Comparison of ENCODE assay signal across 27 cellular contexts in genomic region chr21:42386034-42386591, GRCh38. TPM values are rescaled to one million over a fixed set of nuclear protein-coding genes. Genes with fewer than 3 reads are reported as not detected.
DNase-seq lines count a peak whose midpoint lies in the region; ATAC-seq and TF ChIP-seq lines count a peak whose summit lies in the region.
"Had no signal": no experiment of that assay in that cellular context is flagged by ENCODE, and none has a peak within 500 bp of the region (broad histone marks: within the 10 kb centered on the region; RNA-seq: fewer than 3 reads in every experiment).

No MANE protein-coding gene starts in this region.

- peaks cover 31% of the 10 kb centered on the region for H3K4me1 Mint-ChIP-seq in WTC11
- peaks cover 67% of the 10 kb centered on the region for H3K4me1 Mint-ChIP-seq in activated CD4-positive, alpha-beta memory T cell treated with anti-CD3 and anti-CD28 coated beads, Interleukin-2, amount 10 ng/mL, durations not matched to agents 7 days and 5 days

- peaks cover 3% of the 10 kb centered on the region for H3K27me3 Mint-ChIP-seq in WTC11 (ENCODE audit: low read depth)
- no peaks in the 10 kb centered on the region for H3K27me3 Mint-ChIP-seq in activated CD4-positive, alpha-beta memory T cell treated with anti-CD3 and anti-CD28 coated beads, Interleukin-2, amount 10 ng/mL, durations not matched to agents 7 days and 5 days
- H3K27me3 Mint-ChIP-seq: CD4-positive, alpha-beta T cell had no signal

- no peak for TF ChIP-seq RAD21 in SK-N-SH (IDR thresholded peaks at IDR 0.05; ENCODE audit: low read length)

- H3K27ac Mint-ChIP-seq in WTC11: no peak overlapping the region
- H3K27ac Mint-ChIP-seq in activated CD4-positive, alpha-beta memory T cell treated with anti-CD3 and anti-CD28 coated beads, Interleukin-2, amount 10 ng/mL, durations not matched to agents 7 days and 5 days: no peak overlapping the region

- H3K36me3 Mint-ChIP-seq in WTC11: peaks cover 5% of the 10 kb centered on the region; the same call in 1 of the 2 replicates
- peaks cover 75% of the 10 kb centered on the region for H3K36me3 Mint-ChIP-seq in activated CD4-positive, alpha-beta memory T cell treated with anti-CD3 and anti-CD28 coated beads, Interleukin-2, amount 10 ng/mL, durations not matched to agents 7 days and 5 days (ENCODE audit: low read depth)

- no peak overlapping the region for H3K9ac ChIP-seq in SK-N-SH

- no peaks in the 10 kb centered on the region for H3K9me3 ChIP-seq in neutrophil
- no peaks in the 10 kb centered on the region for H3K9me3 ChIP-seq in transverse colon
- no peaks in the 10 kb centered on the region for H3K9me3 ChIP-seq in SK-N-SH
- H3K9me3 ChIP-seq: Caco-2 had no signal

- ATAC-seq in WTC11 (no peak), left lobe of liver (peak; percentile 66)
- ATAC-seq: GM12878, SK-N-SH treated with all-trans-retinoic acid at 6 μM for 48 hours had no signal

- H3K27ac ChIP-seq in neutrophil (peak overlapping the region; percentile 67), transverse colon (peak overlapping the region in 3 of 4 donors; percentile 31 to 56 (median 55)), SK-N-SH (ENCODE audit: low read depth in 2 of 2, low read length in 1 of 2) (no peak overlapping the region)
- H3K27ac ChIP-seq: HL-60 had no signal

- no peak overlapping the region for H3K4me3 Mint-ChIP-seq in WTC11
- no peak overlapping the region for H3K4me3 Mint-ChIP-seq in activated CD4-positive, alpha-beta memory T cell treated with anti-CD3 and anti-CD28 coated beads, Interleukin-2, amount 10 ng/mL, durations not matched to agents 7 days and 5 days
- H3K4me3 Mint-ChIP-seq: CD4-positive, alpha-beta T cell had no signal

- H3K4me3 ChIP-seq in neutrophil (ENCODE audit: low read depth in 1 of 2, low read length in 1 of 2): no peak overlapping the region
- no peak overlapping the region for H3K4me3 ChIP-seq in transverse colon
- no peak overlapping the region for H3K4me3 ChIP-seq in SK-N-SH (ENCODE audit: low read depth in 2 of 2, low read length in 1 of 2)
- H3K4me3 ChIP-seq: GM12878 had no signal

- POLR2A ChIA-PET in WTC11 (lab: Charles Lee) (no interaction called here), SK-N-SH (lab: Yijun Ruan, JAX) (no interaction called here)
- POLR2A ChIA-PET in activated CD4-positive, alpha-beta memory T cell treated with anti-CD3 and anti-CD28 coated beads, Interleukin-2, amount 10 ng/mL, durations not matched to agents 7 days and 5 days (lab: Charles Lee): interaction anchor here (0.5 kb wide), 1 partner anchor 17 kb away, joined by 3 read pairs; no protein-coding TSS in a partner anchor

- intact Hi-C loops in transverse colon (cut with DNase I; ENCODE audit: low total_unique reads): no loop called here

- no peak for DNase-seq in WTC11 (ENCODE audit: low spot score)
- peak; percentile 73 for DNase-seq in left lobe of liver (ENCODE audit: low spot score)
- DNase-seq in transverse colon: peak; percentile 65
- DNase-seq in activated CD4-positive, alpha-beta memory T cell treated with anti-CD3 and anti-CD28 coated beads, Interleukin-2, amount 10 ng/mL, durations not matched to agents 7 days and 5 days: no peak
- no peak for DNase-seq in ACHN
- DNase-seq in SK-N-SH: no peak
- no peak for DNase-seq in DMS153 (lab: John Stamatoyannopoulos, UW)
- DNase-seq: AML-193; CD4-positive, alpha-beta T cell; GF-D8; IMR-90; Karpas-422; NCI-H1417 treated with DMSO at 0.1 percent for 48 hours; NCI-H187 treated with DMSO at 0.1 percent for 48 hours; NCI-H2227 treated with DMSO at 0.1 percent for 48 hours; NCI-H524; NCI-H82; RPMI8226; SHP77 treated with DMSO at 0.1 percent for 48 hours had no signal

- no peaks in the 10 kb centered on the region for H3K27me3 ChIP-seq in neutrophil
- no peaks in the 10 kb centered on the region for H3K27me3 ChIP-seq in transverse colon
- no peaks in the 10 kb centered on the region for H3K27me3 ChIP-seq in SK-N-SH (ENCODE audit: insufficient read depth)

- no peaks in the 10 kb centered on the region for H4K20me1 ChIP-seq in SK-N-SH (ENCODE audit: insufficient read depth)

- H3K9me2 ChIP-seq in SK-N-SH: no peaks in the 10 kb centered on the region

- H3K4me1 ChIP-seq in neutrophil (ENCODE audit: control insufficient read depth in 1 of 2, insufficient read depth in 1 of 2, low read depth in 1 of 2, low read length in 1 of 2): peaks cover 20 to 52% of the 10 kb centered on the region in 2 experiments
- H3K4me1 ChIP-seq in transverse colon: peaks cover 3 to 21% (median 6%) of the 10 kb centered on the region in 4 donors
- no peaks in the 10 kb centered on the region for H3K4me1 ChIP-seq in SK-N-SH (ENCODE audit: control insufficient read depth in 1 of 2, insufficient read depth in 2 of 2, low read depth in 1 of 2, low read length in 1 of 2)

- TF ChIP-seq CTCF in WTC11 (IDR thresholded peaks at IDR 0.05) (no peak), neutrophil (IDR thresholded peaks at IDR 0.05) (no peak), transverse colon (IDR thresholded peaks at IDR 0.05) (no peak), SK-N-SH (IDR thresholded peaks at IDR 0.05) (no peak)

- H3K4me2 ChIP-seq in SK-N-SH: no peak overlapping the region

- 71% methylated on average over 11 of the region's 11 CpGs; no CpG with 5 or more reads in 1 of the 2 donors for WGBS in transverse colon (ENCODE audit: low coverage in 1 of 2), 2 donors
- WGBS in SK-N-SH (ENCODE audit: low lambda C conversion rate): 65% methylated on average over 11 of the region's 11 CpGs

- no peak overlapping the region for H2AFZ ChIP-seq in SK-N-SH (ENCODE audit: low read depth)

- no peak for TF ChIP-seq POLR2A in transverse colon (IDR thresholded peaks at IDR 0.05)

- TF ChIP-seq EP300 in transverse colon (IDR thresholded peaks at IDR 0.05; ENCODE audit: low read depth) (no peak), SK-N-SH (IDR thresholded peaks at IDR 0.05; ENCODE audit: borderline replicate concordance in 1 of 2, low read depth in 1 of 2, low read length in 1 of 2) (no peak)

- in situ Hi-C loops in transverse colon (cut with MboI; ENCODE audit: low pct_ligation_motif_present in 1 of 4, low pct_unique_long_range_greater_than_20kb in 1 of 4, low sequenced_read_pairs in 3 of 4): loop anchor here in 1 of 4 donors (10.0 kb wide), 1 partner anchor 59 kb away; no protein-coding TSS in a partner anchor
- in situ Hi-C loops in ACHN (cut with HindIII; ENCODE audit: low pct_ligation_motif_present, low pct_unique_long_range_greater_than_20kb, low sequenced_read_pairs): no loop called here

- H3F3A ChIP-seq in SK-N-SH (replicated peaks; ENCODE audit: insufficient read depth): no peaks in the 10 kb centered on the region

- CTCF ChIA-PET in WTC11 (lab: Charles Lee): no interaction called here
- CTCF ChIA-PET in activated CD4-positive, alpha-beta memory T cell treated with anti-CD3 and anti-CD28 coated beads, Interleukin-2, amount 10 ng/mL, durations not matched to agents 7 days and 5 days (lab: Charles Lee): interaction anchor here (0.6 to 1.0 kb wide), 2 partner anchors 18 to 570 kb away, joined by 3 read pairs; partner anchors contain the start of gene UBASH3A
- CTCF ChIA-PET in SK-N-SH (lab: Yijun Ruan, JAX): interaction anchor here (1.2 kb wide), 1 partner anchor 8 kb away, joined by 4 read pairs; no protein-coding TSS in a partner anchor

- H3K36me3 ChIP-seq in neutrophil: no peaks in the 10 kb centered on the region
- no peaks in the 10 kb centered on the region for H3K36me3 ChIP-seq in transverse colon
- no peaks in the 10 kb centered on the region for H3K36me3 ChIP-seq in SK-N-SH (replicated peaks in 1 of 2; ENCODE audit: control insufficient read depth in 1 of 2, insufficient read depth in 2 of 2, low read length in 1 of 2)

- H3K79me2 ChIP-seq in SK-N-SH (ENCODE audit: insufficient read depth): no peaks in the 10 kb centered on the region

- H3K9me3 Mint-ChIP-seq in WTC11: peaks cover 18% of the 10 kb centered on the region
- H3K9me3 Mint-ChIP-seq in activated CD4-positive, alpha-beta memory T cell treated with anti-CD3 and anti-CD28 coated beads, Interleukin-2, amount 10 ng/mL, durations not matched to agents 7 days and 5 days: peaks cover 18% of the 10 kb centered on the region

TF ChIP-seq in WTC11, 78 proteins besides CTCF, POLR2A, EP300 and RAD21 (continues in another document):
- TF ChIP-seq SOX15 (CRISPR knock-in tag; IDR thresholded peaks at IDR 0.05): no peak

TF ChIP-seq in SK-N-SH, 30 proteins besides CTCF, POLR2A, EP300 and RAD21 (continues in another document):
- TF ChIP-seq TCF12 (IDR thresholded peaks at IDR 0.05) (no peak), CHD2 (IDR thresholded peaks at IDR 0.05; ENCODE audit: low read length, partially characterized antibody) (no peak)

RNA-seq across cellular contexts. Expression of gene TMPRSS3, which starts 9.7 kb away (rescaled TPM):
- total RNA-seq in WTC11 (2021) (0.25 to 0.39 TPM (median 0.27 TPM) in 3 replicates), left lobe of liver (1.0 TPM), transverse colon (1 to 10 TPM in 1 of 4 donors, under 1 TPM in 1, not detected in 2; 0.68 to 1.3 TPM)
- 10 to 100 TPM; 24.6 to 24.8 TPM for total RNA-seq in activated CD4-positive, alpha-beta memory T cell treated with anti-CD3 and anti-CD28 coated beads, Interleukin-2, amount 10 ng/mL, durations not matched to agents 7 days and 5 days
- polyA plus RNA-seq in SK-N-SH (2012; rRNA removed): not detected in 2 replicates
- polyA plus RNA-seq in SK-N-SH (2012; cell fraction: cytosol; rRNA removed): not detected in 2 replicates
- polyA plus RNA-seq in SK-N-SH (2012; cell fraction: nucleus; rRNA removed): not detected in 2 replicates
- total RNA-seq: Caco-2, HT1080, IMR-90 had no signal
- polyA plus RNA-seq: IMR-90 had no signal

RNA-seq across cellular contexts. Expression of gene UBASH3A, which starts 17.6 kb away (rescaled TPM):
- total RNA-seq in WTC11 (2021): 0.09 TPM in 1 of 3 replicates, not detected in the others
- 0.20 TPM for total RNA-seq in left lobe of liver
- 1 to 10 TPM in 1 of 4 donors, under 1 TPM in 2, not detected in 1; 0.37 to 3.0 (median 0.82) TPM for total RNA-seq in transverse colon
- total RNA-seq in activated CD4-positive, alpha-beta memory T cell treated with anti-CD3 and anti-CD28 coated beads, Interleukin-2, amount 10 ng/mL, durations not matched to agents 7 days and 5 days: 10 to 100 TPM; 67.8 to 70.6 TPM
- polyA plus RNA-seq in SK-N-SH (2012; rRNA removed): not detected in 2 replicates
- polyA plus RNA-seq in SK-N-SH (2012; cell fraction: cytosol; rRNA removed): not detected in 2 replicates
- polyA plus RNA-seq in SK-N-SH (2012; cell fraction: nucleus; rRNA removed): not detected in 2 replicates
- total RNA-seq: Caco-2, H4, HT1080, IMR-90, MCF 10A had no signal
- polyA plus RNA-seq: IMR-90 had no signal

RNA-seq across cellular contexts. Expression of gene TFF1, which starts 19.8 kb away (rescaled TPM):
- total RNA-seq in WTC11 (2021): 0.53 to 0.98 TPM (median 0.81 TPM) in 3 replicates
- total RNA-seq in left lobe of liver: 0.83 TPM
- total RNA-seq in transverse colon: 10 to 100 TPM in 2 of 4 donors, 1 to 10 TPM in 1, not detected in 1; 8.6 to 45.3 (median 25.8) TPM
- total RNA-seq in activated CD4-positive, alpha-beta memory T cell treated with anti-CD3 and anti-CD28 coated beads, Interleukin-2, amount 10 ng/mL, durations not matched to agents 7 days and 5 days: not detected
- polyA plus RNA-seq in SK-N-SH (2012; rRNA removed): not detected in 2 replicates
- not detected in 2 replicates for polyA plus RNA-seq in SK-N-SH (2012; cell fraction: cytosol; rRNA removed)
- polyA plus RNA-seq in SK-N-SH (2012; cell fraction: nucleus; rRNA removed): 0.19 TPM in 1 of 2 replicates, not detected in the other
- total RNA-seq: CD4-positive, alpha-beta T cell; GM12878; H4; HT1080; IMR-90; MCF 10A had no signal
- polyA plus RNA-seq: IMR-90 had no signal

RNA-seq across cellular contexts. Expression of gene TFF2, which starts 35.3 kb away (rescaled TPM):
- 0.33 TPM in 1 of 3 replicates, not detected in the others for total RNA-seq in WTC11 (2021)
- 0.25 TPM for total RNA-seq in left lobe of liver
- under 1 TPM in 1 of 4 donors, not detected in 3; 0.68 TPM for total RNA-seq in transverse colon
- total RNA-seq in activated CD4-positive, alpha-beta memory T cell treated with anti-CD3 and anti-CD28 coated beads, Interleukin-2, amount 10 ng/mL, durations not matched to agents 7 days and 5 days: not detected
- not detected in 2 replicates for polyA plus RNA-seq in SK-N-SH (2012; rRNA removed)
- not detected in 2 replicates for polyA plus RNA-seq in SK-N-SH (2012; cell fraction: cytosol; rRNA removed)
- polyA plus RNA-seq in SK-N-SH (2012; cell fraction: nucleus; rRNA removed): not detected in 2 replicates
- total RNA-seq: CD4-positive, alpha-beta T cell; GM12878; H4; HT1080; IMR-90; MCF 10A had no signal
- polyA plus RNA-seq: IMR-90 had no signal

Comparison
In these comparisons a context has a peak if more than half of its experiments do, and no peak if none do; other contexts are left out.
1. DNase-seq: peak in left lobe of liver (single experiment) and transverse colon (single experiment); none in WTC11 (single experiment), activated CD4-positive, alpha-beta memory T cell treated with anti-CD3 and anti-CD28 coated beads, Interleukin-2, amount 10 ng/mL, durations not matched to agents 7 days and 5 days (single experiment), ACHN (single experiment), SK-N-SH (single experiment) and DMS153 (single experiment).
2. H3K27ac ChIP-seq: peak in neutrophil (single experiment) and transverse colon (3 of 4); none in SK-N-SH (0 of 2).
3. RNA of gene TMPRSS3, which starts 9.7 kb away (total RNA-seq): 24.6 to 24.8 TPM in activated CD4-positive, alpha-beta memory T cell treated with anti-CD3 and anti-CD28 coated beads, Interleukin-2, amount 10 ng/mL, durations not matched to agents 7 days and 5 days; 1.0 TPM in left lobe of liver (single experiment), 0.68 to 1.3 TPM in transverse colon and 0.25 to 0.39 TPM in WTC11; every median in the first group is over 10 times any median in the second.
4. RNA of gene UBASH3A, which starts 17.6 kb away (total RNA-seq): 67.8 to 70.6 TPM in activated CD4-positive, alpha-beta memory T cell treated with anti-CD3 and anti-CD28 coated beads, Interleukin-2, amount 10 ng/mL, durations not matched to agents 7 days and 5 days; 0.37 to 3.0 TPM in transverse colon, 0.20 TPM in left lobe of liver (single experiment) and 0.09 TPM in WTC11; every median in the first group is over 10 times any median in the second.